ENCODE assay signal across 16 cellular contexts in genomic region chr15:71201471-71201870, GRCh38.
DNase-seq lines count a peak whose midpoint lies in the region; ATAC-seq, FAIRE-seq and TF ChIP-seq lines count a peak whose summit lies in the region.
"Had no signal": no experiment of that assay in that cellular context is flagged by ENCODE, and none has a peak within 500 bp of the region (broad histone marks: within the 10 kb centered on the region; RNA-seq: fewer than 3 reads in every experiment).

No MANE protein-coding gene starts in this region.

- DNase-seq in DMS79 (lab: John Stamatoyannopoulos, UW), result peak; percentile 71
- DNase-seq in NCI-H187 treated with DMSO at 0.1 percent for 48 hours (lab: John Stamatoyannopoulos, UW), result peak; percentile 95
- DNase-seq in NCI-H82 treated with DMSO at 0.1 percent for 48 hours (lab: John Stamatoyannopoulos, UW; ENCODE audit: unreplicated experiment), result peak; percentile 82
- DNase-seq in mesothelial cell of epicardium (ENCODE audit: low spot score in 2 of 2, unreplicated experiment in 2 of 2), result peak; percentile 33 to 51
- DNase-seq in activated naive CD4-positive, alpha-beta T cell treated with anti-CD3 and anti-CD28 coated beads for 36 hours, result no peak
- DNase-seq in MG63, result no peak
- no peak for DNase-seq in GM12892 (ENCODE audit: insufficient read length)
- DNase-seq: activated CD4-positive, alpha-beta T cell treated with anti-CD3 and anti-CD28 coated beads for 36 hours; CD4-positive, alpha-beta memory T cell; GOT3; stimulated activated CD4-positive, alpha-beta T cell treated with anti-CD3 and anti-CD28 coated beads, Interleukin-4, amount 100 ng/mL, for 24 hours; SW 1271 had no signal

- H3K4me3 ChIP-seq in MG63, result no peak overlapping the region
- H3K4me3 ChIP-seq: prostate gland had no signal

- CTCF ChIA-PET in activated naive CD4-positive, alpha-beta T cell treated with anti-CD3 and anti-CD28 coated beads for 36 hours (lab: Charles Lee), result no interaction called here

- intact Hi-C loops in activated naive CD4-positive, alpha-beta T cell treated with anti-CD3 and anti-CD28 coated beads for 36 hours (cut with micrococcal nuclease), result no loop called here

- H3K27me3 Mint-ChIP-seq in mesothelial cell of epicardium (ENCODE audit: low read depth), result no peaks in the 10 kb centered on the region
- no peaks in the 10 kb centered on the region for H3K27me3 Mint-ChIP-seq in activated naive CD4-positive, alpha-beta T cell treated with anti-CD3 and anti-CD28 coated beads for 36 hours (ENCODE audit: low read depth)
- H3K27me3 Mint-ChIP-seq: CD4-positive, alpha-beta memory T cell had no signal

- no peaks in the 10 kb centered on the region for H3K9me3 ChIP-seq in MG63
- H3K9me3 ChIP-seq: prostate gland had no signal

- no peak for TF ChIP-seq CTCF in mesothelial cell of epicardium (IDR thresholded peaks at IDR 0.05; ENCODE audit: unreplicated experiment)

- H3K4me1 Mint-ChIP-seq in mesothelial cell of epicardium, result peaks cover 26% of the 10 kb centered on the region
- no peaks in the 10 kb centered on the region for H3K4me1 Mint-ChIP-seq in activated naive CD4-positive, alpha-beta T cell treated with anti-CD3 and anti-CD28 coated beads for 36 hours (ENCODE audit: low read depth)
- H3K4me1 Mint-ChIP-seq: activated CD4-positive, alpha-beta T cell treated with anti-CD3 and anti-CD28 coated beads for 36 hours had no signal

- FAIRE-seq in GM12892 (lab: Jason Lieb, UNC), result no peak

- H3K9me3 Mint-ChIP-seq in mesothelial cell of epicardium, result no peaks in the 10 kb centered on the region
- no peaks in the 10 kb centered on the region for H3K9me3 Mint-ChIP-seq in activated naive CD4-positive, alpha-beta T cell treated with anti-CD3 and anti-CD28 coated beads for 36 hours

- ATAC-seq in GM21367 (IDR thresholded peaks at IDR 0.05; ENCODE audit: unreplicated experiment), result no peak
- ATAC-seq: activated CD4-positive, alpha-beta T cell treated with anti-CD3 and anti-CD28 coated beads for 36 hours had no signal

- H3K4me3 Mint-ChIP-seq in mesothelial cell of epicardium, result no peak overlapping the region
- no peak overlapping the region for H3K4me3 Mint-ChIP-seq in activated naive CD4-positive, alpha-beta T cell treated with anti-CD3 and anti-CD28 coated beads for 36 hours
- H3K4me3 Mint-ChIP-seq: activated CD4-positive, alpha-beta T cell treated with anti-CD3 and anti-CD28 coated beads for 36 hours; CD4-positive, alpha-beta memory T cell; memory B cell; stimulated activated naive CD8-positive, alpha-beta T cell treated with anti-CD3 and anti-CD28 coated beads, Interleukin-15, Interleukin-2, amounts not matched to agents 100 ng/mL and 50 ng/mL, for 24 hours had no signal

- H3K36me3 ChIP-seq in MG63, result no peaks in the 10 kb centered on the region; the same call in 1 of the 2 replicates
- H3K36me3 ChIP-seq: prostate gland had no signal

- H3K36me3 Mint-ChIP-seq in mesothelial cell of epicardium, result no peaks in the 10 kb centered on the region
- H3K36me3 Mint-ChIP-seq in activated naive CD4-positive, alpha-beta T cell treated with anti-CD3 and anti-CD28 coated beads for 36 hours (ENCODE audit: low read depth), result no peaks in the 10 kb centered on the region
- H3K36me3 Mint-ChIP-seq: CD4-positive, alpha-beta memory T cell; memory B cell had no signal

- TF ChIP-seq POLR2A in GM12892 (IDR thresholded peaks at IDR 0.05; ENCODE audit: low read depth, low read length), result no peak

- H3K27me3 ChIP-seq in MG63, result no peaks in the 10 kb centered on the region

- peak overlapping the region; percentile 54 for H3K27ac Mint-ChIP-seq in mesothelial cell of epicardium
- no peak overlapping the region for H3K27ac Mint-ChIP-seq in activated naive CD4-positive, alpha-beta T cell treated with anti-CD3 and anti-CD28 coated beads for 36 hours
- H3K27ac Mint-ChIP-seq: activated CD4-positive, alpha-beta T cell treated with anti-CD3 and anti-CD28 coated beads for 36 hours; CD4-positive, alpha-beta memory T cell; memory B cell; stimulated activated naive CD8-positive, alpha-beta T cell treated with anti-CD3 and anti-CD28 coated beads, Interleukin-15, Interleukin-2, amounts not matched to agents 100 ng/mL and 50 ng/mL, for 24 hours had no signal

Comparison
In these comparisons a context has a peak if more than half of its experiments do, and no peak if none do; other contexts are left out.
1. DNase-seq: peak in DMS79 (single experiment), NCI-H187 treated with DMSO at 0.1 percent for 48 hours (single experiment), NCI-H82 treated with DMSO at 0.1 percent for 48 hours (single experiment) and mesothelial cell of epicardium (2 of 2); none in activated naive CD4-positive, alpha-beta T cell treated with anti-CD3 and anti-CD28 coated beads for 36 hours (single experiment), MG63 (single experiment) and GM12892 (single experiment).